In the genomic region with DNA sequence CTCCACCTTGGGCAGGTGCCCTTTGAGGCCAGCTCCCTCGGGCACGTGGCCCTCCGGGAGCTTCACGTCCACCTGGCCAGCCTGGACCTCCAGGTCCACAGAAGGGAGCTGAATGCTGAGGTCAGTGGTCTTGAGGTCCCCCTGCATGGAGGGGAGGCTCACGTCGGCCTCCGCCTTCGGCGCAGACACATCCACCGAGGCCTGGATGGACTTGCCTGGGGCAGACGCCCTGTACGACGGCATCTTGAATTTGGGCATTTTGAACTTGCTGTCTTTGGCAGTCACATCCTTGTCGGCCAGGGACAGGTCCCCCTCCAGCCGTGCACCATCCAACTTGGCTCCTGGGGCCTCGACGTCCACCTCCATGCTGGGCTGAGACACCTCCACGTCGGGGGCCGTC, we compare ENCODE assay signal across 4 cellular contexts. TPM values are rescaled to one million over a fixed set of nuclear protein-coding genes. Genes with fewer than 3 reads are reported as not detected.
"Had no signal": no experiment of that assay in that cellular context is flagged by ENCODE, and none has a peak within 500 bp of the region (broad histone marks: within the 10 kb centered on the region; RNA-seq: fewer than 3 reads in every experiment).

No MANE protein-coding gene starts in this region.

RNA-seq across cellular contexts. Expression of gene PLD4, which starts 20.6 kb away (rescaled TPM):
- total RNA-seq: M059J, Right ventricle myocardium inferior, SJCRH30, SK-MEL-5 had no signal
